In the genomic region with DNA sequence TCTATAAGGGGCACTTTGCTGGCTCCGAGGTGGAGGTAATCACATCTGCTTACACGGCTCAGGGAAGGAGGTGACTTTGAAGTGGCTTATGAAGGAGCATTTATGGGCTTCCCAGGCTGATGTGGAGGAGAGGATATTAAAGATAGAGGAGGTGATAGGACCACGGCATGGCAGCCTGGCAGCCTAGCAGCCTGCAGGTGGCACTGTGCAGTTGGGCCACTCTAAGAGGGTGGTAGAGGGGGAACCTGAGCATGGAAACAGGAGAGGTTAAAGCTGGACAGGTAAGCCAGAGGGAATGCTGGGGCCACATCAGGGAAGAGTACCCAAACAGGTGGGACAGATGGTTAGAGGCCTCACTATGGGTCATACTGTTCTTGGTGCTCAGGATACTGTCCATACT, we compare ENCODE assay signal across 11 cellular contexts.
DNase-seq lines count a peak whose midpoint lies in the region; ATAC-seq and TF ChIP-seq lines count a peak whose summit lies in the region.
"Had no signal": no experiment of that assay in that cellular context is flagged by ENCODE, and none has a peak within 500 bp of the region (broad histone marks: within the 10 kb centered on the region; RNA-seq: fewer than 3 reads in every experiment).

No MANE protein-coding gene starts in this region.

- no peaks in the 10 kb centered on the region for H3K36me3 ChIP-seq in thyroid gland
- H3K36me3 ChIP-seq: suprapubic skin had no signal

- no peaks in the 10 kb centered on the region for H3K9me3 ChIP-seq in thyroid gland
- H3K9me3 ChIP-seq: suprapubic skin had no signal

- no peak for TF ChIP-seq POLR2A in thyroid gland (IDR thresholded peaks at IDR 0.05)

- no peak for TF ChIP-seq CTCF in epithelial cell of esophagus (IDR thresholded peaks at IDR 0.05; ENCODE audit: insufficient read depth, low read depth, low read length, missing control alignments)
- peak in 3 of 6 experiments; percentile 27 to 48 (median 32) for TF ChIP-seq CTCF in thyroid gland (IDR thresholded peaks at IDR 0.05)

- H3K4me1 ChIP-seq in thyroid gland = no peaks in the 10 kb centered on the region
- H3K4me1 ChIP-seq: suprapubic skin had no signal

- no peaks in the 10 kb centered on the region for H3K27me3 ChIP-seq in thyroid gland
- H3K27me3 ChIP-seq: suprapubic skin had no signal

- WGBS in thyroid gland, 2 donors = 41 to 59% methylated on average over 3 of the region's 3 CpGs

- no peak overlapping the region for H3K27ac ChIP-seq in thyroid gland
- H3K27ac ChIP-seq: suprapubic skin had no signal

- DNase-seq in NCI-H82 (lab: John Stamatoyannopoulos, UW) (peak; percentile 57), NCI-H82 treated with DMSO at 0.1 percent for 48 hours (lab: John Stamatoyannopoulos, UW; ENCODE audit: unreplicated experiment) (no peak), NCI-H69 (lab: John Stamatoyannopoulos, UW) (peak; percentile 81), epithelial cell of esophagus (ENCODE audit: low read depth) (peak; percentile 3), thyroid gland (peak; percentile 13 to 24), cortex of kidney (lab: John Stamatoyannopoulos, UW) (no peak)
- DNase-seq: activated naive CD8-positive, alpha-beta T cell treated with anti-CD3 and anti-CD28 coated beads, Interleukin-2, amount 50 U/mL, for 24 hours; OCI-M1 had no signal

- intact Hi-C loops in thyroid gland (cut with DNase I) = no loop called here

- ATAC-seq in HG03439 (IDR thresholded peaks at IDR 0.05; ENCODE audit: unreplicated experiment) (no peak), GM21381 (IDR thresholded peaks at IDR 0.05; ENCODE audit: unreplicated experiment) (no peak)
- ATAC-seq: activated naive CD8-positive, alpha-beta T cell treated with anti-CD3 and anti-CD28 coated beads, Interleukin-2, amount 50 U/mL, for 24 hours had no signal

- no peak overlapping the region for H3K4me3 ChIP-seq in epithelial cell of esophagus (ENCODE audit: low read length)
- H3K4me3 ChIP-seq in thyroid gland (replicated peaks in 1 of 3) = no peak overlapping the region
- H3K4me3 ChIP-seq: suprapubic skin had no signal

Comparison
In these comparisons a context has a peak if more than half of its experiments do, and no peak if none do; other contexts are left out.
1. DNase-seq: peak in NCI-H82 (single experiment), NCI-H69 (single experiment), epithelial cell of esophagus (single experiment) and thyroid gland (2 of 2); none in NCI-H82 treated with DMSO at 0.1 percent for 48 hours (single experiment) and cortex of kidney (single experiment).